In genomic region chr10:124641282-124642075, GRCh38 we compare ENCODE assay signal across 8 cellular contexts.
DNase-seq lines count a peak whose midpoint lies in the region; ATAC-seq and TF ChIP-seq lines count a peak whose summit lies in the region.

No MANE protein-coding gene starts in this region.

- DNase-seq in activated CD4-positive, CD25-positive, alpha-beta regulatory T cell treated with anti-CD3 and anti-CD28 coated beads, Interleukin-2, amount 50 U/mL, for 72 hours, result no peak
- DNase-seq in activated CD4-positive, alpha-beta T cell treated with anti-CD3 and anti-CD28 coated beads for 48 hours, result peak; percentile 55
- DNase-seq in esophagus squamous epithelium (lab: John Stamatoyannopoulos, UW), result peak; percentile 11
- no peak for DNase-seq in NCI-H748 treated with DMSO at 0.1 percent for 48 hours (lab: John Stamatoyannopoulos, UW)

- no peak overlapping the region for H3K9ac ChIP-seq in rectal smooth muscle tissue (ENCODE audit: low read length)

- H3K36me3 ChIP-seq in esophagus squamous epithelium (peaks cover 0 to 25% (median 0%) of the 10 kb centered on the region in 3 donors), rectal smooth muscle tissue (ENCODE audit: control insufficient read depth, insufficient read depth, low read length) (no peaks in the 10 kb centered on the region)

- 31 to 46% methylated on average over 9 to 10 of the region's 14 CpGs for WGBS in esophagus squamous epithelium, 2 donors

- H3K27ac ChIP-seq in esophagus squamous epithelium (peak overlapping the region; percentile 32 to 77 (median 62)), rectal smooth muscle tissue (ENCODE audit: low read depth, low read length) (peak overlapping the region; percentile 71)

- ATAC-seq in activated CD4-positive, CD25-positive, alpha-beta regulatory T cell treated with anti-CD3 and anti-CD28 coated beads, Interleukin-2, amount 50 U/mL, for 24 hours, result peak; percentile 76 to 84
- ATAC-seq in HG03442 (IDR thresholded peaks at IDR 0.05; ENCODE audit: unreplicated experiment) (peak; percentile 57), GM21528 (IDR thresholded peaks at IDR 0.05; ENCODE audit: low FRiP score, unreplicated experiment) (no peak)

- intact Hi-C loops in esophagus squamous epithelium (cut with DNase I), result no loop called here

- no peak for TF ChIP-seq CTCF in esophagus squamous epithelium (IDR thresholded peaks at IDR 0.05)

- H3K27me3 ChIP-seq in esophagus squamous epithelium, result no peaks in the 10 kb centered on the region
- no peaks in the 10 kb centered on the region for H3K27me3 ChIP-seq in rectal smooth muscle tissue (ENCODE audit: control insufficient read depth, insufficient read depth, low read length)

- H3K9me3 ChIP-seq in esophagus squamous epithelium, result no peaks in the 10 kb centered on the region

- TF ChIP-seq POLR2A in esophagus squamous epithelium (IDR thresholded peaks at IDR 0.05), result peak in 2 of 4 donors; percentile 10 to 15

- H3K4me1 ChIP-seq in esophagus squamous epithelium, result peaks cover 48 to 100% (median 72%) of the 10 kb centered on the region in 3 donors
- H3K4me1 ChIP-seq in rectal smooth muscle tissue (ENCODE audit: control insufficient read depth, insufficient read depth, low read length), result peaks cover 27% of the 10 kb centered on the region

- no peak overlapping the region for H3K4me3 ChIP-seq in esophagus squamous epithelium
- peak overlapping the region; percentile 2 for H3K4me3 ChIP-seq in rectal smooth muscle tissue (ENCODE audit: low read length)

Comparison
In these comparisons a context has a peak if more than half of its experiments do, and no peak if none do; other contexts are left out.
1. DNase-seq: peak in activated CD4-positive, alpha-beta T cell treated with anti-CD3 and anti-CD28 coated beads for 48 hours (single experiment) and esophagus squamous epithelium (single experiment); none in activated CD4-positive, CD25-positive, alpha-beta regulatory T cell treated with anti-CD3 and anti-CD28 coated beads, Interleukin-2, amount 50 U/mL, for 72 hours (single experiment) and NCI-H748 treated with DMSO at 0.1 percent for 48 hours (single experiment).